In genomic region chr16:24504467-24505345, GRCh38 we compare ENCODE assay signal across 8 cellular contexts. TPM values are rescaled to one million over a fixed set of nuclear protein-coding genes. Genes with fewer than 3 reads are reported as not detected.
DNase-seq lines count a peak whose midpoint lies in the region; ATAC-seq and TF ChIP-seq lines count a peak whose summit lies in the region.

No MANE protein-coding gene starts in this region.

- H3K9me3 ChIP-seq in WERI-Rb-1 (ENCODE audit: severe bottlenecking) = peaks cover 11% of the 10 kb centered on the region

- H3K27me3 ChIP-seq in WERI-Rb-1 (ENCODE audit: insufficient read depth, low read depth, severe bottlenecking) (no peaks in the 10 kb centered on the region), kidney epithelial cell (ENCODE audit: control insufficient read depth, insufficient read depth, low read length) (no peaks in the 10 kb centered on the region)

- H3K4me3 ChIP-seq in WERI-Rb-1 (ENCODE audit: low read depth, low read length) (no peak overlapping the region), kidney epithelial cell (ENCODE audit: low read depth, low read length) (no peak overlapping the region)

- in situ Hi-C loops in T47D (cut with HindIII; ENCODE audit: low pct_unique_long_range_greater_than_20kb, low sequenced_read_pairs) = no loop called here

- no peaks in the 10 kb centered on the region for H3K36me3 ChIP-seq in WERI-Rb-1
- H3K36me3 ChIP-seq in kidney epithelial cell (ENCODE audit: control insufficient read depth, insufficient read depth, low read length) = no peaks in the 10 kb centered on the region

- ATAC-seq in GM21390 (IDR thresholded peaks at IDR 0.05; ENCODE audit: unreplicated experiment) (peak; percentile 61), GM18519 (IDR thresholded peaks at IDR 0.05; ENCODE audit: low FRiP score, unreplicated experiment) (no peak)

- TF ChIP-seq CTCF in C4-2B (conservative IDR thresholded peaks at IDR 0.05) (peak; percentile 85), WERI-Rb-1 (IDR thresholded peaks at IDR 0.05; ENCODE audit: low read depth, low read length) (peak; percentile 70), kidney epithelial cell (IDR thresholded peaks at IDR 0.05; ENCODE audit: insufficient read depth, low read length, poor library complexity, severe bottlenecking) (peak; percentile 70)

- DNase-seq in NCI-H1930 (lab: John Stamatoyannopoulos, UW) = peak; percentile 25 to 67
- peak; percentile 71 for DNase-seq in WERI-Rb-1
- DNase-seq in T47D (ENCODE audit: low read depth in 1 of 2, low spot score in 1 of 2) = peak; percentile 52 to 79
- DNase-seq in kidney epithelial cell (ENCODE audit: low read depth) = peak; percentile 7
- DNase-seq in stimulated activated CD4-positive, alpha-beta T cell treated with anti-CD3 and anti-CD28 coated beads, Interleukin-4, amount 100 ng/mL, for 1 hour = peak; percentile 35

- H3K27ac ChIP-seq in C4-2B (no peak overlapping the region), WERI-Rb-1 (0 out of 2 replicates have a peak overlapping the region, but pooled peaks have one; percentile 14)

RNA-seq across cellular contexts. Expression of gene RBBP6, which starts 34.7 kb away (rescaled TPM):
- total RNA-seq in kidney epithelial cell = 48.1 and 52.3 TPM in 2 replicates

Comparison
In these comparisons a context has a peak if more than half of its experiments do, and no peak if none do; other contexts are left out.
1. DNase-seq: peak in every context shown above with its lines; median percentile 71 in WERI-Rb-1; 66 in T47D; 46 in NCI-H1930; 35 in stimulated activated CD4-positive, alpha-beta T cell treated with anti-CD3 and anti-CD28 coated beads, Interleukin-4, amount 100 ng/mL, for 1 hour; 7 in kidney epithelial cell.